Comparison of ENCODE assay signal across 9 cellular contexts in genomic region chr2:42793314-42794270, GRCh38. TPM values are rescaled to one million over a fixed set of nuclear protein-coding genes. Genes with fewer than 3 reads are reported as not detected.
DNase-seq lines count a peak whose midpoint lies in the region; ATAC-seq and TF ChIP-seq lines count a peak whose summit lies in the region.
"Had no signal": no experiment of that assay in that cellular context is flagged by ENCODE, and none has a peak within 500 bp of the region (broad histone marks: within the 10 kb centered on the region; RNA-seq: fewer than 3 reads in every experiment).

No MANE protein-coding gene starts in this region.

- H3K27ac ChIP-seq in foreskin keratinocyte: no peak overlapping the region

- H3K27ac Mint-ChIP-seq in activated naive CD8-positive, alpha-beta T cell: peak overlapping the region; percentile 72
- H3K27ac Mint-ChIP-seq in stimulated activated effector memory CD8-positive, alpha-beta T cell treated with anti-CD3 and anti-CD28 coated beads, Interleukin-12 subunit alpha, Interleukin-12 subunit beta, amount 100 ng/mL, for 72 hours: no peak overlapping the region

- H3K27me3 Mint-ChIP-seq in activated naive CD8-positive, alpha-beta T cell: peaks cover 21% of the 10 kb centered on the region

- ATAC-seq in GM19455 (IDR thresholded peaks at IDR 0.05; ENCODE audit: unreplicated experiment) (peak; percentile 1), HG03457 (IDR thresholded peaks at IDR 0.05; ENCODE audit: unreplicated experiment) (no peak), foreskin keratinocyte (no peak)
- no peak for ATAC-seq in stimulated activated effector memory CD8-positive, alpha-beta T cell treated with anti-CD3 and anti-CD28 coated beads, Interleukin-12 subunit alpha, Interleukin-12 subunit beta, amount 100 ng/mL, for 72 hours

- peaks cover 32% of the 10 kb centered on the region for H3K27me3 ChIP-seq in foreskin keratinocyte

- H3K4me3 Mint-ChIP-seq in activated naive CD8-positive, alpha-beta T cell: peak overlapping the region; percentile 85
- H3K4me3 Mint-ChIP-seq in stimulated activated effector memory CD8-positive, alpha-beta T cell treated with anti-CD3 and anti-CD28 coated beads, Interleukin-12 subunit alpha, Interleukin-12 subunit beta, amount 100 ng/mL, for 72 hours: peak overlapping the region; percentile 62

- H3K4me1 Mint-ChIP-seq in activated naive CD8-positive, alpha-beta T cell (ENCODE audit: low read depth): peaks cover 23% of the 10 kb centered on the region
- H3K4me1 Mint-ChIP-seq in stimulated activated effector memory CD8-positive, alpha-beta T cell treated with anti-CD3 and anti-CD28 coated beads, Interleukin-12 subunit alpha, Interleukin-12 subunit beta, amount 100 ng/mL, for 72 hours: peaks cover 43% of the 10 kb centered on the region

- H3K4me1 ChIP-seq in foreskin keratinocyte: peaks cover 9% of the 10 kb centered on the region

- H3K9me3 Mint-ChIP-seq in activated naive CD8-positive, alpha-beta T cell (ENCODE audit: low read depth): no peaks in the 10 kb centered on the region
- H3K9me3 Mint-ChIP-seq in stimulated activated effector memory CD8-positive, alpha-beta T cell treated with anti-CD3 and anti-CD28 coated beads, Interleukin-12 subunit alpha, Interleukin-12 subunit beta, amount 100 ng/mL, for 72 hours: no peaks in the 10 kb centered on the region

- DNase-seq in iPS-NIHi7 (ENCODE audit: extremely low spot score) (peak; percentile 33), NCI-H146 treated with DMSO at 0.1 percent for 48 hours (lab: John Stamatoyannopoulos, UW; ENCODE audit: unreplicated experiment) (no peak), KG1 (lab: John Stamatoyannopoulos, UW) (no peak), foreskin keratinocyte (no peak)
- DNase-seq in stimulated activated effector memory CD8-positive, alpha-beta T cell treated with anti-CD3 and anti-CD28 coated beads, Interleukin-12 subunit alpha, Interleukin-12 subunit beta, amount 100 ng/mL, for 72 hours (ENCODE audit: low spot score in 2 of 2): no peak
- DNase-seq: activated gamma-delta T cell treated with Interleukin-2 at 50 U/mL for 16 hours had no signal

- peaks cover 8% of the 10 kb centered on the region for H3K36me3 Mint-ChIP-seq in activated naive CD8-positive, alpha-beta T cell
- no peaks in the 10 kb centered on the region for H3K36me3 Mint-ChIP-seq in stimulated activated effector memory CD8-positive, alpha-beta T cell treated with anti-CD3 and anti-CD28 coated beads, Interleukin-12 subunit alpha, Interleukin-12 subunit beta, amount 100 ng/mL, for 72 hours

- no peak for TF ChIP-seq CTCF in foreskin keratinocyte (conservative IDR thresholded peaks at IDR 0.05)

RNA-seq across cellular contexts. Expression of gene HAAO, which starts 1.2 kb away (rescaled TPM):
- 0.48 and 0.56 TPM in 2 replicates for total RNA-seq in foreskin keratinocyte
- polyA plus RNA-seq in foreskin keratinocyte: 0.47 and 0.57 TPM in 2 replicates

RNA-seq across cellular contexts. Expression of gene OXER1, which starts 29.7 kb away (rescaled TPM):
- 0.07 TPM in 1 of 2 replicates, not detected in the other for total RNA-seq in foreskin keratinocyte
- polyA plus RNA-seq in foreskin keratinocyte: 0.04 and 0.08 TPM in 2 replicates
